In the genomic region with DNA sequence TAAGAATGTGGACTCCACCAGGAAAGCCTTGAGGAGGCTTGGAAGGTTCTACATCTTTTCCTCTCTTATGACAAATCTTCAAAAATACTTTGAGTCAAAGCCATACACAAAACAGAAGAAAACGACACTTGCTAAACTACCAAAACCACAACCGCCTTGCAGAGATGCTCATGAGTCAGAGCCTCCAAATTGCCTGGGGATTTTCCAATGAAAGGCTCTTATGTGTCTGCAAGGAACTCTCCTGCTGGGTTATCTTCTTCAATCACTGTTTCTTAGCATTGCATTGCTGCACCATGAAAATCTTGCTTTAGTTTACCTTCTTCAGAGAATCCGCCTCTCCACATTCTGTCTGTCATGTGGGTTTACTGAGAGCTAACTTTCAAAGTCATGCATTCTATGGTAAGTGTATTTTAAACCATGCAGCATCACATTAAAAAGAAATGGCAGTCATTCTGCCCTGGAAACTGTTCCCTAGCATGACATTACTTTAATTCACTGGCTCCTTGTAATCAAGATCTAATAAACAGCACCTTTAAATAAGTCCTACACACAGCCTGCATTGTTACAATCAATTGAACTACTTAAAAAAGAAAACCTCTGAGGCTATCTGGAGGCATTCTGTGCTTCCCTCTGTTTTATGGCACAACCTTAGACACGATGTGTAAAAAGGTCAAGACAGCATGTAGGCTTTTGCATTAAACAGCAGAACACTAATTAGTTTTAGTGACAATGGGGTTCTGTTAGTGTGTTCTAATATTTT, we compare ENCODE assay signal across 10 cellular contexts.
DNase-seq lines count a peak whose midpoint lies in the region; ATAC-seq and TF ChIP-seq lines count a peak whose summit lies in the region.
"Had no signal": no experiment of that assay in that cellular context is flagged by ENCODE, and none has a peak within 500 bp of the region (broad histone marks: within the 10 kb centered on the region; RNA-seq: fewer than 3 reads in every experiment).

No MANE protein-coding gene starts in this region.

- no peak overlapping the region for H3K4me3 Mint-ChIP-seq in activated T-cell treated with anti-CD3 and anti-CD28 coated beads, Interleukin-2, amount 50 U/mL, for 24 hours
- H3K4me3 Mint-ChIP-seq: mesothelial cell of epicardium had no signal

- 45 to 49% methylated on average over 4 of the region's 4 CpGs for WGBS in tibial nerve, 2 donors

- H3K4me1 Mint-ChIP-seq in activated T-cell treated with anti-CD3 and anti-CD28 coated beads, Interleukin-2, amount 50 U/mL, for 24 hours (ENCODE audit: low read depth), result peaks cover 2% of the 10 kb centered on the region
- H3K4me1 Mint-ChIP-seq: mesothelial cell of epicardium had no signal

- DNase-seq in AG09309 (ENCODE audit: low read depth) (peak; percentile 79), OCI-M1 (lab: John Stamatoyannopoulos, UW) (peak; percentile 16), fibroblast of pulmonary artery (ENCODE audit: low read depth) (peak; percentile 38), tibial nerve (ENCODE audit: low spot score in 2 of 2) (no peak), NCI-H345 (lab: John Stamatoyannopoulos, UW) (no peak)
- no peak for DNase-seq in activated T-cell treated with anti-CD3 and anti-CD28 coated beads, Interleukin-2, amount 50 U/mL, for 24 hours
- DNase-seq in stimulated activated CD4-positive, alpha-beta T cell treated with anti-CD3 and anti-CD28 coated beads, Interleukin-4, amount 100 ng/mL, for 24 hours, result no peak

- H3K9me3 Mint-ChIP-seq in activated T-cell treated with anti-CD3 and anti-CD28 coated beads, Interleukin-2, amount 50 U/mL, for 24 hours, result no peaks in the 10 kb centered on the region
- H3K9me3 Mint-ChIP-seq: mesothelial cell of epicardium had no signal

- peak overlapping the region in 1 of 4 donors; percentile 3 for H3K27ac ChIP-seq in tibial nerve
- H3K27ac ChIP-seq: SJCRH30 had no signal

- H3K4me3 ChIP-seq in AG09309 (ENCODE audit: control insufficient read depth, low read depth, low read length), result no peak overlapping the region
- no peak overlapping the region for H3K4me3 ChIP-seq in fibroblast of pulmonary artery (replicated peaks; ENCODE audit: low read depth, low read length)
- no peak overlapping the region for H3K4me3 ChIP-seq in tibial nerve
- H3K4me3 ChIP-seq: SJCRH30 had no signal

- no peaks in the 10 kb centered on the region for H3K27me3 ChIP-seq in tibial nerve
- H3K27me3 ChIP-seq: SJCRH30 had no signal

- ATAC-seq in GM21619 (IDR thresholded peaks at IDR 0.05; ENCODE audit: unreplicated experiment), result peak; percentile 61

- TF ChIP-seq POLR2A in tibial nerve (IDR thresholded peaks at IDR 0.05), result no peak

- no peak overlapping the region for H3K27ac Mint-ChIP-seq in activated T-cell treated with anti-CD3 and anti-CD28 coated beads, Interleukin-2, amount 50 U/mL, for 24 hours
- H3K27ac Mint-ChIP-seq: mesothelial cell of epicardium had no signal

- H3K27me3 Mint-ChIP-seq in activated T-cell treated with anti-CD3 and anti-CD28 coated beads, Interleukin-2, amount 50 U/mL, for 24 hours, result peaks cover 13% of the 10 kb centered on the region

- TF ChIP-seq EP300 in tibial nerve (IDR thresholded peaks at IDR 0.05), result no peak

- H3K9me3 ChIP-seq in tibial nerve, result no peaks in the 10 kb centered on the region
- H3K9me3 ChIP-seq: SJCRH30 had no signal

- H3K36me3 ChIP-seq in tibial nerve, result no peaks in the 10 kb centered on the region
- H3K36me3 ChIP-seq: SJCRH30 had no signal

- TF ChIP-seq CTCF in AG09309 (IDR thresholded peaks at IDR 0.05; ENCODE audit: control insufficient read depth, insufficient read depth, low read depth, low read length, missing control alignments) (no peak), fibroblast of pulmonary artery (IDR thresholded peaks at IDR 0.05; ENCODE audit: low read length, missing control alignments) (no peak), tibial nerve (IDR thresholded peaks at IDR 0.05) (no peak)

- H3K4me1 ChIP-seq in tibial nerve, result peaks cover 0 to 17% (median 5%) of the 10 kb centered on the region in 4 donors

- H3K36me3 Mint-ChIP-seq in activated T-cell treated with anti-CD3 and anti-CD28 coated beads, Interleukin-2, amount 50 U/mL, for 24 hours (ENCODE audit: low read depth), result no peaks in the 10 kb centered on the region
- H3K36me3 Mint-ChIP-seq: mesothelial cell of epicardium had no signal

Comparison
In these comparisons a context has a peak if more than half of its experiments do, and no peak if none do; other contexts are left out.
1. DNase-seq: peak in AG09309 (single experiment), OCI-M1 (single experiment) and fibroblast of pulmonary artery (single experiment); none in tibial nerve (0 of 2), activated T-cell treated with anti-CD3 and anti-CD28 coated beads, Interleukin-2, amount 50 U/mL, for 24 hours (single experiment), NCI-H345 (single experiment) and stimulated activated CD4-positive, alpha-beta T cell treated with anti-CD3 and anti-CD28 coated beads, Interleukin-4, amount 100 ng/mL, for 24 hours (single experiment).